ENCODE assay signal across 2 cellular contexts in the genomic region with DNA sequence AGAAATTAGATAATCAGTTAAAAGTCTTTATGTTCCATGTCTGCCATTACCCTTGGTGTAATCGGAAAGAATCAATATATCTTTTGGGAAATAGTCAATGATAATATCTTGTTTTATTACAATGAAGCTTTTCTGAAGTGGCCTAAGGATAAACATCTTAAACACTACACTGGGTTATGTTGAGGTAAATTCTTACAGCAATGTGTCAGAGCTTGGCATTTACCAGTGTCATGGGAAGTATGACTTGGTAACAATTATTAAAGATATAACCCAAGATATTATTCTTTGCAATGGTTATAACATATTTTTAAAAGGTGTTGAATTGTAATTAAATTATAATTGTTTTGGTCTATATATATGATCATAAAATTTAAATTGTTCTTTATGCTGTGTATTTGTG.
TF ChIP-seq lines count a peak whose summit lies in the region.

No MANE protein-coding gene starts in this region.

TF ChIP-seq in SK-N-SH treated with all-trans-retinoic acid at 6 μM for 48 hours, 23 proteins besides CTCF, POLR2A, EP300 and RAD21 (continued from another document):
- no peak for TF ChIP-seq CSRNP3 (CRISPR knock-in tag; IDR thresholded peaks at IDR 0.05)
- TF ChIP-seq POU6F1 (CRISPR knock-in tag; IDR thresholded peaks at IDR 0.05; ENCODE audit: borderline replicate concordance, low read depth), result no peak
- no peak for TF ChIP-seq PPARA (CRISPR knock-in tag; IDR thresholded peaks at IDR 0.05; ENCODE audit: borderline replicate concordance)
- TF ChIP-seq GLIS3 (CRISPR knock-in tag; IDR thresholded peaks at IDR 0.05), result no peak
- TF ChIP-seq ZNF70 (CRISPR knock-in tag; IDR thresholded peaks at IDR 0.05), result no peak
- TF ChIP-seq ZNF8 (CRISPR knock-in tag; IDR thresholded peaks at IDR 0.05), result no peak
- TF ChIP-seq RARB (CRISPR knock-in tag; IDR thresholded peaks at IDR 0.05), result no peak
- TF ChIP-seq ESRRG (CRISPR knock-in tag; IDR thresholded peaks at IDR 0.05), result no peak
- no peak for TF ChIP-seq TSHZ2 (CRISPR knock-in tag; IDR thresholded peaks at IDR 0.05)
- no peak for TF ChIP-seq BACH2 (CRISPR knock-in tag; IDR thresholded peaks at IDR 0.05; ENCODE audit: borderline replicate concordance)
- TF ChIP-seq OSR1 (CRISPR knock-in tag; IDR thresholded peaks at IDR 0.05), result no peak
- no peak for TF ChIP-seq SNAI2 (CRISPR knock-in tag; IDR thresholded peaks at IDR 0.05)
- TF ChIP-seq CSDC2 (CRISPR knock-in tag; IDR thresholded peaks at IDR 0.05), result no peak
- TF ChIP-seq TCF4 (CRISPR knock-in tag; IDR thresholded peaks at IDR 0.05; ENCODE audit: borderline replicate concordance), result no peak

TF ChIP-seq in IMR-90, 13 proteins besides CTCF, POLR2A, EP300 and RAD21 (continued from another document):
- TF ChIP-seq, protein P1, sequence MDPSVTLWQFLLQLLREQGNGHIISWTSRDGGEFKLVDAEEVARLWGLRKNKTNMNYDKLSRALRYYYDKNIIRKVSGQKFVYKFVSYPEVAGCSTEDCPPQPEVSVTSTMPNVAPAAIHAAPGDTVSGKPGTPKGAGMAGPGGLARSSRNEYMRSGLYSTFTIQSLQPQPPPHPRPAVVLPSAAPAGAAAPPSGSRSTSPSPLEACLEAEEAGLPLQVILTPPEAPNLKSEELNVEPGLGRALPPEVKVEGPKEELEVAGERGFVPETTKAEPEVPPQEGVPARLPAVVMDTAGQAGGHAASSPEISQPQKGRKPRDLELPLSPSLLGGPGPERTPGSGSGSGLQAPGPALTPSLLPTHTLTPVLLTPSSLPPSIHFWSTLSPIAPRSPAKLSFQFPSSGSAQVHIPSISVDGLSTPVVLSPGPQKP (IDR thresholded peaks at IDR 0.05; ENCODE audit: borderline replicate concordance, low read depth, low read length), result no peak
- TF ChIP-seq MXI1 (IDR thresholded peaks at IDR 0.05; ENCODE audit: borderline replicate concordance, low read depth, low read length) (no peak), BHLHE40 (IDR thresholded peaks at IDR 0.05; ENCODE audit: low read depth, low read length) (no peak), CEBPB (IDR thresholded peaks at IDR 0.05; ENCODE audit: low read depth, low read length) (no peak), FOS (IDR thresholded peaks at IDR 0.05; ENCODE audit: low read depth, low read length) (no peak), NFE2L2 (IDR thresholded peaks at IDR 0.05; ENCODE audit: low read depth, low read length) (no peak), CHD1 (IDR thresholded peaks at IDR 0.05; ENCODE audit: low read depth, low read length) (no peak), SMC3 (IDR thresholded peaks at IDR 0.05; ENCODE audit: low read depth, low read length) (no peak), RCOR1 (IDR thresholded peaks at IDR 0.05; ENCODE audit: insufficient replicate concordance, low read length) (no peak)
